ENCODE assay signal across 8 cellular contexts in genomic region chr2:121754851-121755236, GRCh38. TPM values are rescaled to one million over a fixed set of nuclear protein-coding genes. Genes with fewer than 3 reads are reported as not detected.
DNase-seq lines count a peak whose midpoint lies in the region; ATAC-seq and TF ChIP-seq lines count a peak whose summit lies in the region.

No MANE protein-coding gene starts in this region.

- H3K27ac Mint-ChIP-seq in naive thymus-derived CD8-positive, alpha-beta T cell, result peak overlapping the region; percentile 86 to 99 (median 94)

- DNase-seq in cardiac fibroblast (ENCODE audit: low read depth in 2 of 2) (no peak), LoVo (ENCODE audit: low spot score) (no peak), D341Med (ENCODE audit: low spot score) (no peak), Ammon's horn (ENCODE audit: low spot score) (no peak), CD1c-positive myeloid dendritic cell (ENCODE audit: extremely low spot score) (no peak)
- no peak for DNase-seq in naive thymus-derived CD8-positive, alpha-beta T cell

- H3K4me3 Mint-ChIP-seq in naive thymus-derived CD8-positive, alpha-beta T cell, result peak overlapping the region; percentile 92 to 100 (median 96)

- peak in 1 of 2 donors; percentile 1 for ATAC-seq in naive thymus-derived CD8-positive, alpha-beta T cell

- peaks cover 4% of the 10 kb centered on the region; the same call in 1 of the 2 replicates for H3K36me3 ChIP-seq in ES-I3 (ENCODE audit: insufficient read depth, low read length)
- H3K36me3 ChIP-seq in HUES48 (ENCODE audit: control insufficient read depth, insufficient read depth, low read length), result peaks cover 25% of the 10 kb centered on the region

- TF ChIP-seq CTCF in cardiac fibroblast (IDR thresholded peaks at IDR 0.05; ENCODE audit: low read depth, low read length), result no peak

- H3K4me1 ChIP-seq in ES-I3 (ENCODE audit: insufficient read depth, low read length) (no peaks in the 10 kb centered on the region), HUES48 (ENCODE audit: control insufficient read depth, insufficient read depth, low read length) (peaks cover 5% of the 10 kb centered on the region; the same call in 1 of the 2 replicates)

- no peak overlapping the region for H3K27ac ChIP-seq in HUES48 (ENCODE audit: low read depth, low read length)

- H3K4me3 ChIP-seq in HUES48 (ENCODE audit: low read depth, low read length) (peak overlapping the region; percentile 96), cardiac fibroblast (replicated peaks in 1 of 2; ENCODE audit: low read depth in 2 of 2, low read length in 2 of 2) (peak overlapping the region; percentile 60 to 100)

- H3K9me3 ChIP-seq in ES-I3 (ENCODE audit: control insufficient read depth, insufficient read depth, low read length), result no peaks in the 10 kb centered on the region
- H3K9me3 ChIP-seq in HUES48 (ENCODE audit: control insufficient read depth, insufficient read depth, low read length), result no peaks in the 10 kb centered on the region

- H3K9me3 Mint-ChIP-seq in naive thymus-derived CD8-positive, alpha-beta T cell, result no peaks in the 10 kb centered on the region

- peak overlapping the region; percentile 86 for H3K9ac ChIP-seq in ES-I3 (ENCODE audit: low read depth, low read length)
- peak overlapping the region; percentile 55 for H3K9ac ChIP-seq in HUES48 (ENCODE audit: low read depth, low read length)

- no peaks in the 10 kb centered on the region for H3K27me3 ChIP-seq in HUES48 (ENCODE audit: control insufficient read depth, insufficient read depth, low read length)

- POLR2A ChIA-PET in naive thymus-derived CD8-positive, alpha-beta T cell (lab: Charles Lee), result interaction anchor here (3.0 to 4.3 kb wide), 2 partner anchors 17 to 224 kb away, joined by 9 to 40 read pairs; partner anchors contain the start of genes NIFK and RNU4ATAC

- H3K27me3 Mint-ChIP-seq in naive thymus-derived CD8-positive, alpha-beta T cell, result no peaks in the 10 kb centered on the region

- peaks cover 9 to 33% (median 29%) of the 10 kb centered on the region in 4 donors for H3K4me1 Mint-ChIP-seq in naive thymus-derived CD8-positive, alpha-beta T cell

- peaks cover 0 to 27% (median 0%) of the 10 kb centered on the region in 3 donors for H3K36me3 Mint-ChIP-seq in naive thymus-derived CD8-positive, alpha-beta T cell

RNA-seq across cellular contexts. Expression of gene TSN, which starts 0.6 kb away (rescaled TPM):
- 10 to 100 TPM; 62.4 to 65.3 TPM for total RNA-seq in naive thymus-derived CD8-positive, alpha-beta T cell
- 10 to 100 TPM; 74.8 to 90.9 (median 79.2) TPM for polyA plus RNA-seq in naive thymus-derived CD8-positive, alpha-beta T cell

RNA-seq across cellular contexts. Expression of gene NIFK, which starts 18.2 kb away (rescaled TPM):
- total RNA-seq in naive thymus-derived CD8-positive, alpha-beta T cell, result 10 to 100 TPM; 68.5 to 80.3 TPM
- 10 to 100 TPM; 62.8 to 88.6 (median 77.1) TPM for polyA plus RNA-seq in naive thymus-derived CD8-positive, alpha-beta T cell
